ENCODE assay signal across 12 cellular contexts in the genomic region with DNA sequence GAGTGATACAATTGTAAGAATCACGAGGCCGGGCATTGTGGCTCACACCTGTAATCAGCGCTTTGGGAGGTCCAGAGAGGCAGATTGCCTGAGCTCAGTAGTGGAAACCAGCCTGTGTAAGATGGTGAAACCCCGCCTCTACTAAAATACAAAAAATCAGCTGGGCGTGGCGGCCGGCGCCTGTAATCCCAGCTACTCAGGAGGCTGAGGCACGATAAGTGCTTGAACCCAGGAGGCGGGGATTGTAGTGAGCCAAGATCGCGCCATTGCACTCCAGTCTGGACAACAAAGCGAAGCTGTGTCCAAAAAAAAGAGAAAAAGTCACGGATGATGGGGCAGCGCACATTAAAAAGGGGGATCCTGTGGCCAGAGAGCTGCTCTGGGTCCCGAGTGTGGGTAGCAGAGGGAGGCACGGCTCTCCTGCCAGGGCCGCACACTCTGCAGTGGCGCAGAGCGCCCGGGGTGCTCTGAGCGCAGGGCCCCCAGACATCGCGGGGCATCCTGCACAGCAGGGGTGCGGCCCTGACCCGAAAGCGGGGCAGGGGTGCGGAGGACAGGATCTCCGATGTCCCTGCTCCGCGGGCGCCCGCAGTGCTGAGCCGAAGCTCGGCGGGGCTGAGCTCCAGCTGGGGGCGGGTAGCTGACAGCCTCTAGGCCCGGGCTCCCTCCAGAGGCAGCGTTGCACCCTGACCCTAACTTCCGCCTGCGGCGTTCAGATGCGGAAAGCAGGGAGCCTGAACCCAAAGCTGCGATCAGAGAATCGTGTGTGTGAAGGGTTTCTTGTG. TPM values are rescaled to one million over a fixed set of nuclear protein-coding genes. Genes with fewer than 3 reads are reported as not detected.
DNase-seq lines count a peak whose midpoint lies in the region; ATAC-seq, FAIRE-seq and TF ChIP-seq lines count a peak whose summit lies in the region.
"Had no signal": no experiment of that assay in that cellular context is flagged by ENCODE, and none has a peak within 500 bp of the region (broad histone marks: within the 10 kb centered on the region; RNA-seq: fewer than 3 reads in every experiment).

No MANE protein-coding gene starts in this region.

- H3K4me3 ChIP-seq in astrocyte (ENCODE audit: insufficient read depth, low read depth, low read length), result no peak overlapping the region
- H3K4me3 ChIP-seq: BLaER1 treated with 17β-estradiol and CSF1 and Interleukin-3, amounts not matched to agents 10 nM and 100 nM; thyroid gland had no signal

- no peak overlapping the region for H3K4me3 Mint-ChIP-seq in activated T-cell treated with anti-CD3 and anti-CD28 coated beads, Interleukin-2, amount 50 U/mL, for 4 hours
- H3K4me3 Mint-ChIP-seq in activated T-cell treated with anti-CD3 and anti-CD28 coated beads, Interleukin-2, amount 50 U/mL, for 24 hours, result no peak overlapping the region
- peak overlapping the region; percentile 82 for H3K4me3 Mint-ChIP-seq in astrocyte (ENCODE audit: unreplicated experiment)

- H3K79me2 ChIP-seq in astrocyte (ENCODE audit: insufficient read depth, low read length), result no peaks in the 10 kb centered on the region

- H3K36me3 ChIP-seq in astrocyte (ENCODE audit: insufficient read depth, low read length), result no peaks in the 10 kb centered on the region
- H3K36me3 ChIP-seq: BLaER1 treated with 17β-estradiol and CSF1 and Interleukin-3, amounts not matched to agents 10 nM and 100 nM; thyroid gland had no signal

- H3K9ac ChIP-seq in astrocyte (ENCODE audit: low read length), result no peak overlapping the region
- H3K9ac ChIP-seq: BLaER1 treated with 17β-estradiol and CSF1 and Interleukin-3, amounts not matched to agents 10 nM and 100 nM had no signal

- no peak overlapping the region for H3K27ac Mint-ChIP-seq in activated T-cell treated with anti-CD3 and anti-CD28 coated beads, Interleukin-2, amount 50 U/mL, for 24 hours
- H3K27ac Mint-ChIP-seq in astrocyte (ENCODE audit: unreplicated experiment), result no peak overlapping the region

- peaks cover 3% of the 10 kb centered on the region for H3K4me1 ChIP-seq in astrocyte (ENCODE audit: insufficient read depth, low read length)
- H3K4me1 ChIP-seq: BLaER1 treated with 17β-estradiol and CSF1 and Interleukin-3, amounts not matched to agents 10 nM and 100 nM; thyroid gland had no signal

- no peaks in the 10 kb centered on the region for H3K4me1 Mint-ChIP-seq in activated T-cell treated with anti-CD3 and anti-CD28 coated beads, Interleukin-2, amount 50 U/mL, for 4 hours (ENCODE audit: low read depth)
- peaks cover 3% of the 10 kb centered on the region for H3K4me1 Mint-ChIP-seq in activated T-cell treated with anti-CD3 and anti-CD28 coated beads, Interleukin-2, amount 50 U/mL, for 24 hours (ENCODE audit: low read depth)
- no peaks in the 10 kb centered on the region for H3K4me1 Mint-ChIP-seq in astrocyte (ENCODE audit: low read depth, unreplicated experiment)

- TF ChIP-seq POLR2A in GM12892 (IDR thresholded peaks at IDR 0.05; ENCODE audit: low read depth, low read length), result no peak

- H3K27ac ChIP-seq in astrocyte (ENCODE audit: low read depth, low read length), result no peak overlapping the region
- H3K27ac ChIP-seq: BLaER1 treated with 17β-estradiol and CSF1 and Interleukin-3, amounts not matched to agents 10 nM and 100 nM; skin epidermis; thyroid gland had no signal

- no peak for DNase-seq in activated T-cell treated with anti-CD3 and anti-CD28 coated beads, Interleukin-2, amount 50 U/mL, for 4 hours
- DNase-seq in activated T-cell treated with anti-CD3 and anti-CD28 coated beads, Interleukin-2, amount 50 U/mL, for 24 hours, result no peak
- no peak for DNase-seq in astrocyte (ENCODE audit: low read depth)
- DNase-seq in iris pigment epithelial cell (ENCODE audit: low read depth), result peak; percentile 5
- peak; percentile 9 for DNase-seq in stimulated activated naive CD8-positive, alpha-beta T cell treated with anti-CD3 and anti-CD28 coated beads, Interleukin-15, Interleukin-2, amounts not matched to agents 100 U/mL and 50 U/mL, for 24 hours
- DNase-seq in glomerular visceral epithelial cell (ENCODE audit: extremely low spot score), result no peak
- DNase-seq in GM12892 (ENCODE audit: insufficient read length), result no peak
- no peak for DNase-seq in NCI-H1930 (lab: John Stamatoyannopoulos, UW)
- DNase-seq: PC-3 had no signal

- peak; percentile 41 to 47 for ATAC-seq in activated T-cell treated with anti-CD3 and anti-CD28 coated beads, Interleukin-2, amount 50 U/mL, for 4 hours
- ATAC-seq in stimulated activated naive CD8-positive, alpha-beta T cell treated with anti-CD3 and anti-CD28 coated beads, Interleukin-15, Interleukin-2, amounts not matched to agents 100 U/mL and 50 U/mL, for 24 hours, result peak; percentile 34
- ATAC-seq: PC-3 had no signal

- no peaks in the 10 kb centered on the region for H3K9me3 ChIP-seq in astrocyte (ENCODE audit: insufficient read depth, low read depth, low read length)
- H3K9me3 ChIP-seq: BLaER1 treated with 17β-estradiol and CSF1 and Interleukin-3, amounts not matched to agents 10 nM and 100 nM; thyroid gland had no signal

- TF ChIP-seq CTCF in astrocyte (IDR thresholded peaks at IDR 0.05; ENCODE audit: insufficient read depth, low read depth, low read length), result no peak

- peaks cover 2% of the 10 kb centered on the region for H3K27me3 ChIP-seq in astrocyte (ENCODE audit: insufficient read depth, low read length)
- H3K27me3 ChIP-seq: BLaER1 treated with 17β-estradiol and CSF1 and Interleukin-3, amounts not matched to agents 10 nM and 100 nM; thyroid gland had no signal

- no peak for FAIRE-seq in astrocyte (lab: Jason Lieb, UNC)
- FAIRE-seq in GM12892 (lab: Jason Lieb, UNC), result no peak

- no peaks in the 10 kb centered on the region for H3K36me3 Mint-ChIP-seq in activated T-cell treated with anti-CD3 and anti-CD28 coated beads, Interleukin-2, amount 50 U/mL, for 4 hours (ENCODE audit: insufficient read depth)
- H3K36me3 Mint-ChIP-seq in activated T-cell treated with anti-CD3 and anti-CD28 coated beads, Interleukin-2, amount 50 U/mL, for 24 hours (ENCODE audit: low read depth), result no peaks in the 10 kb centered on the region
- no peaks in the 10 kb centered on the region for H3K36me3 Mint-ChIP-seq in astrocyte (ENCODE audit: low read depth, unreplicated experiment)

- H4K20me1 ChIP-seq in astrocyte (ENCODE audit: insufficient read depth, low read length), result no peaks in the 10 kb centered on the region
- H4K20me1 ChIP-seq: BLaER1 treated with 17β-estradiol and CSF1 and Interleukin-3, amounts not matched to agents 10 nM and 100 nM had no signal

- H3K9me3 Mint-ChIP-seq in activated T-cell treated with anti-CD3 and anti-CD28 coated beads, Interleukin-2, amount 50 U/mL, for 4 hours, result no peaks in the 10 kb centered on the region
- H3K9me3 Mint-ChIP-seq in activated T-cell treated with anti-CD3 and anti-CD28 coated beads, Interleukin-2, amount 50 U/mL, for 24 hours, result no peaks in the 10 kb centered on the region
- H3K9me3 Mint-ChIP-seq in astrocyte (ENCODE audit: unreplicated experiment), result peaks cover 2% of the 10 kb centered on the region

- H3K4me2 ChIP-seq in astrocyte (ENCODE audit: low read length), result peak overlapping the region; percentile 69
- H3K4me2 ChIP-seq: BLaER1 treated with 17β-estradiol and CSF1 and Interleukin-3, amounts not matched to agents 10 nM and 100 nM had no signal

- peak overlapping the region; percentile 18 for H2AFZ ChIP-seq in astrocyte (ENCODE audit: low read depth, low read length)

- H3K27me3 Mint-ChIP-seq in activated T-cell treated with anti-CD3 and anti-CD28 coated beads, Interleukin-2, amount 50 U/mL, for 4 hours (ENCODE audit: low read depth), result peaks cover 13% of the 10 kb centered on the region
- peaks cover 17% of the 10 kb centered on the region for H3K27me3 Mint-ChIP-seq in activated T-cell treated with anti-CD3 and anti-CD28 coated beads, Interleukin-2, amount 50 U/mL, for 24 hours
- peaks cover 38% of the 10 kb centered on the region for H3K27me3 Mint-ChIP-seq in astrocyte (ENCODE audit: low read depth, unreplicated experiment)

RNA-seq across cellular contexts. Expression of a gene that starts 30.4 kb away (rescaled TPM):
- under 1 TPM in 1 of 3 donors, not detected in 2; 0.05 TPM for total RNA-seq in activated T-cell treated with anti-CD3 and anti-CD28 coated beads, Interleukin-2, amount 50 U/mL, for 4 hours
- total RNA-seq in astrocyte, result 0.43 and 0.70 TPM in 2 replicates
- polyA plus RNA-seq in GM12892 (2012; ENCODE audit: missing spikeins), result not detected
- total RNA-seq: PC-3, thyroid gland had no signal

Comparison
In these comparisons a context has a peak if more than half of its experiments do, and no peak if none do; other contexts are left out.
1. DNase-seq: peak in iris pigment epithelial cell (single experiment) and stimulated activated naive CD8-positive, alpha-beta T cell treated with anti-CD3 and anti-CD28 coated beads, Interleukin-15, Interleukin-2, amounts not matched to agents 100 U/mL and 50 U/mL, for 24 hours (single experiment); none in activated T-cell treated with anti-CD3 and anti-CD28 coated beads, Interleukin-2, amount 50 U/mL, for 4 hours (single experiment), activated T-cell treated with anti-CD3 and anti-CD28 coated beads, Interleukin-2, amount 50 U/mL, for 24 hours (single experiment), astrocyte (single experiment), glomerular visceral epithelial cell (single experiment), GM12892 (single experiment) and NCI-H1930 (0 of 2).